In the genomic region with DNA sequence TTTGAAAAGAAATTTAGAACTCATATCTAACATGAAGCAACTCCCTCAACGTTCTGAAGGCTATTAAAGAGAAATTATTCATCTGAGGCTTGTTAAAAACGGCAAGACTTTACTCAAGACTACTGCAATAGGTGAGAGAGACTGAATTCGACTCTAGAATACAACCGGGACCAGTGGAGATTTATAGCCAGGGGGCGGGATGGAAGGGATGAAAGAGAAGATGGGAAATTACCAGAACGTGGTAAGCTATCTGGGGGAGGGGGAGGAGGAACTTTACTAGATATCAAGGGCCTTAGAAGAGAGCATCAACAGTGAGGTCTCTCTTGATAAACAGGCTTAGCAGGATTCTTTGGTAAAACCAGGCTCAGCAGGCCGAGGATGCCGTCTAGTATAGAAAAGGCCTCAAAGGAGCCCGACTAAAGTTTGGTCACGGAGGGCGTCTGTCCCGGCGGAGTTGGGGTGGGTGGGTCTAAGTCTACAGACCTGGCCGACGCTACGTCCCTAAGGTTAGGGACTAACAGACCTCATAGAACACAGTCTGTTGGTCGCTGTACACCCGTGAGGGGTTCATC, we compare ENCODE assay signal across 8 cellular contexts. TPM values are rescaled to one million over a fixed set of nuclear protein-coding genes. Genes with fewer than 3 reads are reported as not detected.
DNase-seq lines count a peak whose midpoint lies in the region; ATAC-seq and TF ChIP-seq lines count a peak whose summit lies in the region.

No MANE protein-coding gene starts in this region.

- H3K9me3 ChIP-seq in Karpas-422 (ENCODE audit: low read length) = no peaks in the 10 kb centered on the region

- peak overlapping the region; percentile 69 for H3K4me3 ChIP-seq in GM06990 (replicated peaks; ENCODE audit: low read depth, low read length)
- H3K4me3 ChIP-seq in Karpas-422 (ENCODE audit: low read length) = peak overlapping the region; percentile 67

- peak overlapping the region; percentile 83 for H2AFZ ChIP-seq in Karpas-422 (ENCODE audit: low read length)

- no peak for TF ChIP-seq CTCF in GM06990 (IDR thresholded peaks at IDR 0.05; ENCODE audit: insufficient read depth, low read length, poor library complexity, severe bottlenecking)

- H3K4me1 ChIP-seq in Karpas-422 (ENCODE audit: low read length) = peaks cover 26% of the 10 kb centered on the region

- H3K9me2 ChIP-seq in Karpas-422 (replicated peaks; ENCODE audit: insufficient read depth, low read length) = no peaks in the 10 kb centered on the region

- H3K27ac Mint-ChIP-seq in dendritic cell treated with granulocyte-macrophage colony-stimulating factor and Interleukin-4, amounts not matched to agents 40 ng/mL and 50 ng/mL, for 4 days = peak overlapping the region; percentile 98
- H3K27ac Mint-ChIP-seq in naive thymus-derived CD8-positive, alpha-beta T cell = peak overlapping the region; percentile 89 to 97 (median 92)

- H3K9me3 Mint-ChIP-seq in dendritic cell treated with granulocyte-macrophage colony-stimulating factor and Interleukin-4, amounts not matched to agents 40 ng/mL and 50 ng/mL, for 4 days = no peaks in the 10 kb centered on the region
- no peaks in the 10 kb centered on the region for H3K9me3 Mint-ChIP-seq in naive thymus-derived CD8-positive, alpha-beta T cell

- H3K9ac ChIP-seq in Karpas-422 (ENCODE audit: low read length) = peak overlapping the region; percentile 78

- H3K4me2 ChIP-seq in Karpas-422 (ENCODE audit: low read depth, low read length, poor library complexity, severe bottlenecking) = peak overlapping the region; percentile 92

- peak overlapping the region; percentile 12; the same call in 1 of the 2 replicates for H3K27ac ChIP-seq in Karpas-422 (ENCODE audit: low read length)

- H3K79me2 ChIP-seq in Karpas-422 (ENCODE audit: low read length) = peaks cover 39% of the 10 kb centered on the region

- intact Hi-C loops in dendritic cell treated with granulocyte-macrophage colony-stimulating factor and Interleukin-4, amounts not matched to agents 40 ng/mL and 50 ng/mL, for 4 days (cut with micrococcal nuclease) = loop anchor here (5.0 kb wide), 4 partner anchors 33 to 448 kb away; partner anchors contain the start of genes PARP11 and RAD51AP1

- peaks cover 2% of the 10 kb centered on the region for H3K36me3 ChIP-seq in GM06990 (ENCODE audit: control insufficient read depth, insufficient read depth, low read length)
- H3K36me3 ChIP-seq in Karpas-422 (ENCODE audit: insufficient read depth, low read length) = peaks cover 8% of the 10 kb centered on the region; the same call in 1 of the 2 replicates

- POLR2A ChIA-PET in naive thymus-derived CD8-positive, alpha-beta T cell (lab: Charles Lee) = interaction anchor here (1.3 to 1.9 kb wide), 3 partner anchors 12 to 48 kb away, joined by 4 to 8 read pairs (median 6); no protein-coding TSS in a partner anchor

- peaks cover 4% of the 10 kb centered on the region for H3K27me3 Mint-ChIP-seq in dendritic cell treated with granulocyte-macrophage colony-stimulating factor and Interleukin-4, amounts not matched to agents 40 ng/mL and 50 ng/mL, for 4 days
- H3K27me3 Mint-ChIP-seq in naive thymus-derived CD8-positive, alpha-beta T cell = peaks cover 0 to 2% (median 0%) of the 10 kb centered on the region in 5 donors

- peaks cover 32% of the 10 kb centered on the region for H3K4me1 Mint-ChIP-seq in dendritic cell treated with granulocyte-macrophage colony-stimulating factor and Interleukin-4, amounts not matched to agents 40 ng/mL and 50 ng/mL, for 4 days (ENCODE audit: low read depth)
- peaks cover 20 to 42% (median 37%) of the 10 kb centered on the region in 4 donors for H3K4me1 Mint-ChIP-seq in naive thymus-derived CD8-positive, alpha-beta T cell

- H4K20me1 ChIP-seq in Karpas-422 (ENCODE audit: insufficient read depth, low read depth, low read length) = no peaks in the 10 kb centered on the region

- DNase-seq in GM06990 (ENCODE audit: extremely low read depth, insufficient read length) = no peak
- no peak for DNase-seq in Karpas-422
- peak in 1 of 10 donors; percentile 8 for DNase-seq in naive thymus-derived CD8-positive, alpha-beta T cell
- DNase-seq in mucosa of gallbladder (ENCODE audit: low spot score) = no peak
- no peak for DNase-seq in NCI-H2227 treated with DMSO at 0.1 percent for 48 hours (lab: John Stamatoyannopoulos, UW)
- no peak for DNase-seq in GM19240 (ENCODE audit: insufficient read length, low spot score)

- peaks cover 21% of the 10 kb centered on the region for H3K36me3 Mint-ChIP-seq in dendritic cell treated with granulocyte-macrophage colony-stimulating factor and Interleukin-4, amounts not matched to agents 40 ng/mL and 50 ng/mL, for 4 days (ENCODE audit: low read depth)
- H3K36me3 Mint-ChIP-seq in naive thymus-derived CD8-positive, alpha-beta T cell = peaks cover 0 to 6% (median 4%) of the 10 kb centered on the region in 3 donors

- peak; percentile 38 for ATAC-seq in GM21737 (IDR thresholded peaks at IDR 0.05; ENCODE audit: unreplicated experiment)
- ATAC-seq in naive thymus-derived CD8-positive, alpha-beta T cell = peak; percentile 23 to 42

- H3K27me3 ChIP-seq in GM06990 (replicated peaks; ENCODE audit: control insufficient read depth, insufficient read depth, low read length) (no peaks in the 10 kb centered on the region), Karpas-422 (ENCODE audit: low read length) (no peaks in the 10 kb centered on the region)

- H3K4me3 Mint-ChIP-seq in dendritic cell treated with granulocyte-macrophage colony-stimulating factor and Interleukin-4, amounts not matched to agents 40 ng/mL and 50 ng/mL, for 4 days = peak overlapping the region; percentile 98
- peak overlapping the region; percentile 90 to 97 (median 94) for H3K4me3 Mint-ChIP-seq in naive thymus-derived CD8-positive, alpha-beta T cell

RNA-seq across cellular contexts. Expression of gene TIGAR, which starts 0.6 kb away (rescaled TPM):
- 4.8 and 9.0 TPM in 2 replicates for total RNA-seq in Karpas-422 (2014; rRNA removed; shearing (Covaris generic); ENCODE audit: low replicate concordance)
- 10 to 100 TPM; 10.6 to 14.0 TPM for total RNA-seq in naive thymus-derived CD8-positive, alpha-beta T cell
- 1 to 10 TPM; 2.1 to 4.2 (median 2.5) TPM for polyA plus RNA-seq in naive thymus-derived CD8-positive, alpha-beta T cell
- total RNA-seq in mucosa of gallbladder = 14.1 TPM

RNA-seq across cellular contexts. Expression of gene CCND2, which starts 46.8 kb away (rescaled TPM):
- total RNA-seq in Karpas-422 (2014; rRNA removed; shearing (Covaris generic); ENCODE audit: low replicate concordance) = 0.14 and 1.4 TPM in 2 replicates
- 10 to 100 TPM; 89.3 to 93.3 TPM for total RNA-seq in naive thymus-derived CD8-positive, alpha-beta T cell
- 10 to 100 TPM; 69.3 to 94.1 (median 84.9) TPM for polyA plus RNA-seq in naive thymus-derived CD8-positive, alpha-beta T cell
- 64.1 TPM for total RNA-seq in mucosa of gallbladder

RNA-seq across cellular contexts. Expression of gene FGF23, which starts 59.1 kb away (rescaled TPM):
- not detected in 2 replicates for total RNA-seq in Karpas-422 (2014; rRNA removed; shearing (Covaris generic); ENCODE audit: low replicate concordance)
- not detected for total RNA-seq in naive thymus-derived CD8-positive, alpha-beta T cell
- polyA plus RNA-seq in naive thymus-derived CD8-positive, alpha-beta T cell = not detected
- 0.06 TPM for total RNA-seq in mucosa of gallbladder

Comparison
In these comparisons a context has a peak if more than half of its experiments do, and no peak if none do; other contexts are left out.
1. RNA of gene CCND2, which starts 46.8 kb away (total RNA-seq): 89.3 to 93.3 TPM in naive thymus-derived CD8-positive, alpha-beta T cell and 64.1 TPM in mucosa of gallbladder (single experiment); 0.14 to 1.4 TPM in Karpas-422; every median in the first group is over 10 times any median in the second.